In genomic region chr22:39256979-39257378, GRCh38 we compare ENCODE assay signal across 23 cellular contexts.
"Had no signal": no experiment of that assay in that cellular context is flagged by ENCODE, and none has a peak within 500 bp of the region (broad histone marks: within the 10 kb centered on the region; RNA-seq: fewer than 3 reads in every experiment).

No MANE protein-coding gene starts in this region.

- H3K9ac ChIP-seq: KMS-11 had no signal

- H3K36me3 ChIP-seq: ascending aorta, MG63, Peyer's patch, SJSA1 had no signal

- ATAC-seq: activated CD4-positive, CD25-positive, alpha-beta regulatory T cell treated with anti-CD3 and anti-CD28 coated beads, Interleukin-2, amount 50 U/mL, for 24 hours; activated CD8-positive, alpha-beta T cell treated with anti-CD3 and anti-CD28 coated beads for 36 hours; activated T-cell treated with anti-CD3 and anti-CD28 coated beads, Interleukin-2, amount 50 U/mL, for 72 hours; body of pancreas; SK-N-SH treated with all-trans-retinoic acid at 6 μM for 48 hours had no signal

- H3K9me3 ChIP-seq: body of pancreas had no signal

- H3K4me3 ChIP-seq: ascending aorta, body of pancreas, MG63, Peyer's patch, SJSA1 had no signal

- H3K27me3 ChIP-seq: ascending aorta, body of pancreas, MG63, Peyer's patch, SJSA1 had no signal

- H3K4me2 ChIP-seq: KMS-11 had no signal

- H3K27ac ChIP-seq: KMS-11, Peyer's patch, SJSA1 had no signal

- DNase-seq: activated CD4-positive, alpha-beta T cell treated with anti-CD3 and anti-CD28 coated beads for 4 hours; activated CD8-positive, alpha-beta memory T cell treated with anti-CD3 and anti-CD28 coated beads, Interleukin-2, amount 50 U/mL, for 4 hours; activated CD8-positive, alpha-beta T cell treated with anti-CD3 and anti-CD28 coated beads for 36 hours; activated naive CD4-positive, alpha-beta T cell treated with anti-CD3 and anti-CD28 coated beads, Interleukin-2, amount 50 U/mL, for 16 hours; activated T-cell treated with anti-CD3 and anti-CD28 coated beads, Interleukin-2, amount 50 U/mL, for 72 hours; amniotic stem cell; body of pancreas; MG63; MV-4-11; NCI-H1092 treated with DMSO at 0.1 percent for 48 hours; NCI-H1436; NCI-H187; NCI-H2081; NCI-H446; NCI-H524; Peyer's patch; SHP77; SW 1271 had no signal
